21 cellular contexts compared by ENCODE assay signal in the genomic region with DNA sequence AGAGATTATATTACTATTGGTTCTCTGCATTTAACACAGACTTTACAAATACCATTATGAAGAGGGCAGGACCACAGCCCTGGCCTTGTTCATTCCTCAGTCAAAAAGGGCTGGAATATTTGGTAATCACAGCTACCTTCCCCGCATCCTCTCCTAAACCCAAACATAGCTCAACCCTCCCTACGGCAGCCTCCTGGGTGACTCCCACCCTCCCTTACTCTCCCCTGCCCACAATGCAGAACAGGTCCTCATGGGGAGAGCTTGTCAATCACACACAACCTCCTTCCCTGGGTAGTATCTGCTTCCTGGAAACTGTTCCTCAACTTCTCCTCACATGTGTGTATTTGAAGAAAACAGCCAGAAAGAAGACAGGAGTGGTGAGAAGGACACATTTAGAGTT.
A peak's percentile ranks its signal among the peaks of the same experiment; 100 is the strongest.
DNase-seq lines count a peak whose midpoint lies in the region; ATAC-seq, FAIRE-seq and TF ChIP-seq lines count a peak whose summit lies in the region.
"Had no signal": no experiment of that assay in that cellular context is flagged by ENCODE, and none has a peak within 500 bp of the region (broad histone marks: within the 10 kb centered on the region; RNA-seq: fewer than 3 reads in every experiment).

No MANE protein-coding gene starts in this region.

- DNase-seq in GM19239 (ENCODE audit: insufficient read length, low spot score) = no peak
- peak; percentile 28 for DNase-seq in mesenteric fat pad (ENCODE audit: low spot score)
- peak; percentile 7 for DNase-seq in stomach
- no peak for DNase-seq in NCI-H2171 (lab: John Stamatoyannopoulos, UW)
- DNase-seq in hypothalamus (lab: John Stamatoyannopoulos, UW) = no peak
- no peak for DNase-seq in NCI-H187 treated with DMSO at 0.1 percent for 48 hours (lab: John Stamatoyannopoulos, UW)
- DNase-seq: Calu3; CD8-positive, alpha-beta T cell; KBM-7; NCI-H1694 treated with DMSO at 0.1 percent for 48 hours; NCI-H2107; NCI-H2227 treated with DMSO at 0.1 percent for 48 hours; NCI-H510A treated with DMSO at 0.1 percent for 48 hours; NCI-H774; PC-3 had no signal

- peak; percentile 21 for FAIRE-seq in GM19239 (lab: Jason Lieb, UNC)
- FAIRE-seq: A549, HepG2 had no signal

- no peaks in the 10 kb centered on the region for H3K27me3 ChIP-seq in stomach

- H3K27ac ChIP-seq in stomach = no peak overlapping the region
- H3K27ac ChIP-seq: A549, RWPE1 had no signal

- no peak for TF ChIP-seq CTCF in brain (conservative IDR thresholded peaks at IDR 0.05)
- TF ChIP-seq CTCF in stomach (IDR thresholded peaks at IDR 0.05) = no peak

- no peaks in the 10 kb centered on the region for H3K9me3 Mint-ChIP-seq in brain
- H3K9me3 Mint-ChIP-seq: CD8-positive, alpha-beta T cell; GM23338 had no signal

- no peaks in the 10 kb centered on the region for H3K36me3 ChIP-seq in stomach

- H3K4me1 Mint-ChIP-seq in brain = peaks cover 72% of the 10 kb centered on the region

- no peak for TF ChIP-seq POLR2A in stomach (IDR thresholded peaks at IDR 0.05)

- TF ChIP-seq EP300 in stomach (IDR thresholded peaks at IDR 0.05) = no peak

- H3K4me1 ChIP-seq in stomach = peaks cover 0 to 18% (median 8%) of the 10 kb centered on the region in 4 donors
- H3K4me1 ChIP-seq: A549 had no signal

- intact Hi-C loops in stomach (cut with DNase I; ENCODE audit: low total_unique reads) = loop anchor here (10.0 kb wide), 1 partner anchor 103 kb away; no protein-coding TSS in a partner anchor

- H3K4me3 ChIP-seq in stomach = no peak overlapping the region
- H3K4me3 ChIP-seq: A549, GM23338 had no signal

- no peaks in the 10 kb centered on the region for H3K9me3 ChIP-seq in stomach
- H3K9me3 ChIP-seq: A549 had no signal

- WGBS in stomach, 5 donors = 77 to 93% (median 85%) methylated on average over 2 of the region's 2 CpGs

- H3K27me3 Mint-ChIP-seq in brain = peaks cover 24% of the 10 kb centered on the region

- ATAC-seq in HG03280 (IDR thresholded peaks at IDR 0.05; ENCODE audit: unreplicated experiment) = no peak
- ATAC-seq: A549; CD8-positive, alpha-beta T cell; HepG2; PC-3 had no signal

- H3K36me3 Mint-ChIP-seq in brain = no peaks in the 10 kb centered on the region
- H3K36me3 Mint-ChIP-seq: CD8-positive, alpha-beta T cell had no signal

- H3K4me3 Mint-ChIP-seq in brain = peak overlapping the region in 1 of 5 experiments; percentile 41
- H3K4me3 Mint-ChIP-seq: CD8-positive, alpha-beta T cell; GM23338 had no signal

- H3K27ac Mint-ChIP-seq in brain = peak overlapping the region in 3 of 5 experiments; percentile 47 to 90 (median 61)
- H3K27ac Mint-ChIP-seq: CD8-positive, alpha-beta T cell; GM23338 had no signal

Comparison
In these comparisons a context has a peak if more than half of its experiments do, and no peak if none do; other contexts are left out.
1. DNase-seq: peak in mesenteric fat pad (single experiment) and stomach (single experiment); none in GM19239 (single experiment), NCI-H2171 (single experiment), hypothalamus (0 of 51) and NCI-H187 treated with DMSO at 0.1 percent for 48 hours (single experiment).